ENCODE assay signal across 10 cellular contexts in genomic region chr17:79027925-79028491, GRCh38. TPM values are rescaled to one million over a fixed set of nuclear protein-coding genes. Genes with fewer than 3 reads are reported as not detected.
A peak's percentile ranks its signal among the peaks of the same experiment; 100 is the strongest.
DNase-seq lines count a peak whose midpoint lies in the region; ATAC-seq lines count a peak whose summit lies in the region.
"Had no signal": no experiment of that assay in that cellular context is flagged by ENCODE, and none has a peak within 500 bp of the region (broad histone marks: within the 10 kb centered on the region; RNA-seq: fewer than 3 reads in every experiment).

No MANE protein-coding gene starts in this region.

- H3K9me3 ChIP-seq in effector memory CD4-positive, alpha-beta T cell (ENCODE audit: control insufficient read depth, low read length) = no peaks in the 10 kb centered on the region

- intact Hi-C loops in left cardiac atrium (cut with DNase I) (no loop called here), sciatic nerve (cut with DNase I) (no loop called here)

- no peak overlapping the region for H3K4me3 ChIP-seq in effector memory CD4-positive, alpha-beta T cell (ENCODE audit: insufficient read depth, low read depth, low read length, poor library complexity, severe bottlenecking)

- H3K27me3 ChIP-seq in effector memory CD4-positive, alpha-beta T cell (replicated peaks; ENCODE audit: control insufficient read depth, insufficient read depth, low read length, poor library complexity, severe bottlenecking) = peaks cover 10% of the 10 kb centered on the region

- peaks cover 13% of the 10 kb centered on the region for H3K4me1 ChIP-seq in effector memory CD4-positive, alpha-beta T cell (ENCODE audit: control insufficient read depth, insufficient read depth, low read length, poor library complexity, severe bottlenecking)

- ATAC-seq in left cardiac atrium (peak; percentile 22 to 29), sciatic nerve (peak; percentile 40), HG02885 (IDR thresholded peaks at IDR 0.05; ENCODE audit: poor library complexity, unreplicated experiment) (no peak), HG03280 (IDR thresholded peaks at IDR 0.05; ENCODE audit: unreplicated experiment) (no peak)

- H3K27ac ChIP-seq in effector memory CD4-positive, alpha-beta T cell (ENCODE audit: insufficient read depth, low read length, poor library complexity, severe bottlenecking) = no peak overlapping the region

- DNase-seq in GM03348 (ENCODE audit: low spot score) = peak; percentile 38
- DNase-seq in T1000 (lab: John Stamatoyannopoulos, UW) = peak; percentile 17
- DNase-seq in left cardiac atrium = peak; percentile 68
- DNase-seq in sciatic nerve (ENCODE audit: low spot score) = peak; percentile 62
- no peak for DNase-seq in NCI-H1105 (lab: John Stamatoyannopoulos, UW)
- no peak for DNase-seq in effector memory CD4-positive, alpha-beta T cell
- DNase-seq: activated gamma-delta T cell, NCI-H510A had no signal

- H3K36me3 ChIP-seq in effector memory CD4-positive, alpha-beta T cell (ENCODE audit: control insufficient read depth, insufficient read depth, low read length) = no peaks in the 10 kb centered on the region

RNA-seq across cellular contexts. Expression of gene C1QTNF1, which starts 4.0 kb away (rescaled TPM):
- total RNA-seq in left cardiac atrium = 100 to 1,000 TPM; 377 to 765 TPM
- total RNA-seq in sciatic nerve = 22.6 TPM

RNA-seq across cellular contexts. Expression of gene CANT1, which starts 18.4 kb away (rescaled TPM):
- 10 to 100 TPM; 30.5 to 33.3 TPM for total RNA-seq in left cardiac atrium
- total RNA-seq in sciatic nerve = 28.9 TPM

RNA-seq across cellular contexts. Expression of gene ENGASE, which starts 46.6 kb away (rescaled TPM):
- total RNA-seq in left cardiac atrium (10 to 100 TPM; 34.5 to 47.5 TPM), sciatic nerve (57.3 TPM)

RNA-seq across cellular contexts. Expression of gene LGALS3BP, which starts 48.3 kb away (rescaled TPM):
- 100 to 1,000 TPM; 390 to 448 TPM for total RNA-seq in left cardiac atrium
- 147 TPM for total RNA-seq in sciatic nerve

Comparison
In these comparisons a context has a peak if more than half of its experiments do, and no peak if none do; other contexts are left out.
1. DNase-seq: peak in GM03348 (single experiment), T1000 (single experiment), left cardiac atrium (single experiment) and sciatic nerve (single experiment); none in NCI-H1105 (single experiment) and effector memory CD4-positive, alpha-beta T cell (0 of 3).
2. ATAC-seq: peak in left cardiac atrium (2 of 2) and sciatic nerve (single experiment); none in HG02885 (single experiment) and HG03280 (single experiment).
3. RNA of gene C1QTNF1, which starts 4.0 kb away (total RNA-seq): 377 to 765 TPM in left cardiac atrium; 22.6 TPM in sciatic nerve (single experiment); every median in the first group is over 10 times any median in the second.